Comparison of ENCODE assay signal across 8 cellular contexts in the genomic region with DNA sequence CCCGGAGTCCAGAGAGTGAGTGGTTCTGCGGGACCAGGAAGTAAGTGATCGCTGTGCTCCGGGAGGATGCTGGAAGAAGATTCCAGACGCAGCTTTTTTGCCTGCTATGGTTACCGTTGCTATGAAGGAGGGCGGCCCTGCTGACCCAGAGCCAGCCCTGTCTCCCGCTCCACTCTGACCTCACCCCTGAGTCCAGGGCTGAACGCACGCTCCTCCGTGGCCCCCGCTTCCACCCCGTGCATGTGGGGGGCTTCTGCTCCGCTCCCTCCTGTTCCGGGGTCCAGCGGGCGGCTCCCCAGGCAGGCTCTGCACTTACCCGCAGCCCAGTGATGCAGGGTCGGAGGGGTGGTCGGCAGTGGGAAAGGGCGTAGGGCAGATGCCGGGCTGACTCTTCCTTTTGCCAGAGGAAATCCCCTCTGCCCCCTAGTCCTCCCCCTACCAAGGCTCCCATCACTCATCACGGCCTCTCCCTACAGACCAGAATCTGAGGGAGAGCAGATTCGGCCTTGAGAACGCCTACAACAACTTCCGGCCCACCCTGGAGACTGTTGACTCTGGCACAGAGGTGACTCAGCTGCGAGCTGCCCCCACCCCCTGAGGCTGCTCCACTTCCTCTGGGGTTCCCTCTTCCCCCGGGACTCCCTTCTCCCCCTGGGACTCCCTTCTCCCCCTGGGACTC. TPM values are rescaled to one million over a fixed set of nuclear protein-coding genes. Genes with fewer than 3 reads are reported as not detected.
A peak's percentile ranks its signal among the peaks of the same experiment; 100 is the strongest.
DNase-seq lines count a peak whose midpoint lies in the region; ATAC-seq and TF ChIP-seq lines count a peak whose summit lies in the region.

No MANE protein-coding gene starts in this region.

- H3K9me3 ChIP-seq in CD4-positive, alpha-beta T cell (ENCODE audit: control insufficient read depth, low read length): no peaks in the 10 kb centered on the region
- no peaks in the 10 kb centered on the region for H3K9me3 ChIP-seq in right atrium auricular region
- H3K9me3 ChIP-seq in sigmoid colon: no peaks in the 10 kb centered on the region

- no peak for TF ChIP-seq EP300 in sigmoid colon (IDR thresholded peaks at IDR 0.05)

- WGBS in sigmoid colon, 2 donors: 23 to 57% methylated on average over 28 of the region's 28 CpGs

- POLR2A ChIA-PET in CD4-positive, alpha-beta T cell (lab: Charles Lee): no interaction called here
- POLR2A ChIA-PET in activated naive CD8-positive, alpha-beta T cell treated with anti-CD3 and anti-CD28 coated beads, Interleukin-2, amount 10 ng/mL, durations not matched to agents 7 days and 5 days (lab: Charles Lee): no interaction called here

- peak; percentile 97 for ATAC-seq in CD4-positive, alpha-beta T cell (ENCODE audit: poor library complexity)
- ATAC-seq in GM19463 (IDR thresholded peaks at IDR 0.05; ENCODE audit: unreplicated experiment) (peak; percentile 83), SK-N-SH treated with all-trans-retinoic acid at 6 μM for 48 hours (peak; percentile 79), HG02870 (IDR thresholded peaks at IDR 0.05; ENCODE audit: unreplicated experiment) (no peak)
- ATAC-seq in activated naive CD8-positive, alpha-beta T cell treated with anti-CD3 and anti-CD28 coated beads, Interleukin-2, amount 10 ng/mL, durations not matched to agents 7 days and 5 days (ENCODE audit: low read depth): peak; percentile 98

- H3K4me1 Mint-ChIP-seq in CD4-positive, alpha-beta T cell (ENCODE audit: low read depth): peaks cover 19% of the 10 kb centered on the region
- H3K4me1 Mint-ChIP-seq in activated naive CD8-positive, alpha-beta T cell treated with anti-CD3 and anti-CD28 coated beads, Interleukin-2, amount 10 ng/mL, durations not matched to agents 7 days and 5 days: peaks cover 4% of the 10 kb centered on the region

- CTCF ChIA-PET in CD4-positive, alpha-beta T cell (lab: Charles Lee): no interaction called here

- H3K36me3 Mint-ChIP-seq in CD4-positive, alpha-beta T cell (ENCODE audit: low read depth): no peaks in the 10 kb centered on the region
- H3K36me3 Mint-ChIP-seq in activated naive CD8-positive, alpha-beta T cell treated with anti-CD3 and anti-CD28 coated beads, Interleukin-2, amount 10 ng/mL, durations not matched to agents 7 days and 5 days: no peaks in the 10 kb centered on the region

- peak overlapping the region; percentile 87 for H3K27ac Mint-ChIP-seq in CD4-positive, alpha-beta T cell
- peak overlapping the region; percentile 93 for H3K27ac Mint-ChIP-seq in activated naive CD8-positive, alpha-beta T cell treated with anti-CD3 and anti-CD28 coated beads, Interleukin-2, amount 10 ng/mL, durations not matched to agents 7 days and 5 days

- H3K4me3 ChIP-seq in right atrium auricular region (peak overlapping the region; percentile 31 to 48), sigmoid colon (peak overlapping the region; percentile 22 to 52 (median 38))

- intact Hi-C loops in CD4-positive, alpha-beta T cell (cut with DNase I, micrococcal nuclease): no loop called here
- intact Hi-C loops in sigmoid colon (cut with DNase I): no loop called here

- no peak overlapping the region for H3K27ac ChIP-seq in CD4-positive, alpha-beta T cell (ENCODE audit: low read depth, low read length)
- H3K27ac ChIP-seq in right atrium auricular region (peak overlapping the region; percentile 64 to 71), sigmoid colon (peak overlapping the region; percentile 25 to 74 (median 54))

- H3K36me3 ChIP-seq in right atrium auricular region (no peaks in the 10 kb centered on the region), sigmoid colon (no peaks in the 10 kb centered on the region)

- H3K27me3 Mint-ChIP-seq in CD4-positive, alpha-beta T cell: peaks cover 25% of the 10 kb centered on the region
- peaks cover 6% of the 10 kb centered on the region for H3K27me3 Mint-ChIP-seq in activated naive CD8-positive, alpha-beta T cell treated with anti-CD3 and anti-CD28 coated beads, Interleukin-2, amount 10 ng/mL, durations not matched to agents 7 days and 5 days

- peak overlapping the region; percentile 89 for H3K4me3 Mint-ChIP-seq in CD4-positive, alpha-beta T cell
- peak overlapping the region; percentile 91 for H3K4me3 Mint-ChIP-seq in activated naive CD8-positive, alpha-beta T cell treated with anti-CD3 and anti-CD28 coated beads, Interleukin-2, amount 10 ng/mL, durations not matched to agents 7 days and 5 days

- DNase-seq in CD4-positive, alpha-beta T cell: peak; percentile 43 to 75 (median 62)
- DNase-seq in HS-27A (ENCODE audit: low read depth) (peak; percentile 17), right atrium auricular region (ENCODE audit: low spot score) (peak; percentile 84), sigmoid colon (peak; percentile 85)
- peak; percentile 69 for DNase-seq in activated naive CD8-positive, alpha-beta T cell treated with anti-CD3 and anti-CD28 coated beads, Interleukin-2, amount 10 ng/mL, durations not matched to agents 7 days and 5 days

- TF ChIP-seq POLR2A in sigmoid colon (IDR thresholded peaks at IDR 0.05): no peak

- H3K4me1 ChIP-seq in right atrium auricular region (peaks cover 0 to 12% of the 10 kb centered on the region in 2 donors), sigmoid colon (peaks cover 0 to 12% (median 9%) of the 10 kb centered on the region in 4 donors)

- H3K27me3 ChIP-seq in CD4-positive, alpha-beta T cell (ENCODE audit: control insufficient read depth, insufficient read depth, low read length): peaks cover 12% of the 10 kb centered on the region
- peaks cover 0 to 9% of the 10 kb centered on the region in 2 donors for H3K27me3 ChIP-seq in right atrium auricular region
- H3K27me3 ChIP-seq in sigmoid colon: no peaks in the 10 kb centered on the region

- no peaks in the 10 kb centered on the region for H3K9me3 Mint-ChIP-seq in CD4-positive, alpha-beta T cell
- H3K9me3 Mint-ChIP-seq in activated naive CD8-positive, alpha-beta T cell treated with anti-CD3 and anti-CD28 coated beads, Interleukin-2, amount 10 ng/mL, durations not matched to agents 7 days and 5 days: no peaks in the 10 kb centered on the region

- TF ChIP-seq CTCF in CD4-positive, alpha-beta T cell (IDR thresholded peaks at IDR 0.05): no peak
- no peak for TF ChIP-seq CTCF in right atrium auricular region (IDR thresholded peaks at IDR 0.05)
- TF ChIP-seq CTCF in sigmoid colon (IDR thresholded peaks at IDR 0.05): no peak

TF ChIP-seq in SK-N-SH treated with all-trans-retinoic acid at 6 μM for 48 hours, 23 proteins besides CTCF, POLR2A, EP300 and RAD21:
- TF ChIP-seq PPARA (CRISPR knock-in tag; IDR thresholded peaks at IDR 0.05; ENCODE audit: borderline replicate concordance): no peak

RNA-seq across cellular contexts. Expression of gene MUC17, which starts 2.6 kb away (rescaled TPM):
- total RNA-seq in CD4-positive, alpha-beta T cell: not detected
- not detected for total RNA-seq in activated naive CD8-positive, alpha-beta T cell treated with anti-CD3 and anti-CD28 coated beads, Interleukin-2, amount 10 ng/mL, durations not matched to agents 7 days and 5 days
- total RNA-seq in right atrium auricular region (not detected), sigmoid colon (under 1 TPM in 2 of 4 donors, not detected in 2; under 0.01 to 0.83 TPM)
- 1 to 10 TPM; 1.2 to 5.4 (median 5.1) TPM for polyA plus RNA-seq in sigmoid colon

RNA-seq across cellular contexts. Expression of gene MUC12, which starts 47.9 kb away (rescaled TPM):
- under 1 TPM; 0.39 to 0.60 TPM for total RNA-seq in CD4-positive, alpha-beta T cell
- total RNA-seq in activated naive CD8-positive, alpha-beta T cell treated with anti-CD3 and anti-CD28 coated beads, Interleukin-2, amount 10 ng/mL, durations not matched to agents 7 days and 5 days: not detected
- total RNA-seq in right atrium auricular region: not detected
- 1 to 10 TPM in 3 of 4 donors, under 1 TPM in 1; 0.14 to 8.6 (median 1.7) TPM for total RNA-seq in sigmoid colon
- 100 to 1,000 TPM in 2 of 3 donors, 10 to 100 TPM in 1; 64.3 to 553 (median 136) TPM for polyA plus RNA-seq in sigmoid colon

Comparison
In these comparisons a context has a peak if more than half of its experiments do, and no peak if none do; other contexts are left out.
1. DNase-seq: peak in every context shown above with its lines; median percentile 85 in sigmoid colon; 84 in right atrium auricular region; 69 in activated naive CD8-positive, alpha-beta T cell treated with anti-CD3 and anti-CD28 coated beads, Interleukin-2, amount 10 ng/mL, durations not matched to agents 7 days and 5 days; 62 in CD4-positive, alpha-beta T cell; 17 in HS-27A.